Comparison of ENCODE assay signal across 1 cellular context in genomic region chr11:63671322-63672155, GRCh38.
TF ChIP-seq lines count a peak whose summit lies in the region.

TSS of gene ATL3 (minus strand) at chr11:63671376. CDS start at chr11:63671335, 41 bp downstream.

TF ChIP-seq in GM12878, 131 proteins besides CTCF, POLR2A, EP300 and RAD21 (continued from another document):
- TF ChIP-seq BRCA1 (IDR thresholded peaks at IDR 0.05; ENCODE audit: low read depth, low read length), result no peak
- no peak for TF ChIP-seq ZNF274 (IDR thresholded peaks at IDR 0.05; ENCODE audit: insufficient read depth, insufficient read length)
- no peak for TF ChIP-seq ATF2 (IDR thresholded peaks at IDR 0.05; ENCODE audit: low read length)
- TF ChIP-seq SKIL (IDR thresholded peaks at IDR 0.05; ENCODE audit: low read depth, poor library complexity, severe bottlenecking), result no peak
- no peak for TF ChIP-seq NFXL1 (IDR thresholded peaks at IDR 0.05; ENCODE audit: borderline replicate concordance)
- TF ChIP-seq PBX3 (IDR thresholded peaks at IDR 0.05; ENCODE audit: insufficient replicate concordance, low read depth, low read length), result no peak
- TF ChIP-seq ETV6 (conservative IDR thresholded peaks at IDR 0.05 in 1 of 2, IDR thresholded peaks at IDR 0.05 in 1 of 2; ENCODE audit: borderline replicate concordance in 1 of 2, low read depth in 1 of 2), result no peak; a peak in 1 of 4 replicates
- no peak for TF ChIP-seq ESRRA (IDR thresholded peaks at IDR 0.05; ENCODE audit: low read length)
- TF ChIP-seq TBL1XR1 (IDR thresholded peaks at IDR 0.05; ENCODE audit: low read depth, low read length), result no peak
- peak; percentile 63 for TF ChIP-seq RUNX3 (IDR thresholded peaks at IDR 0.05; ENCODE audit: low read length)
- peak; percentile 63 for TF ChIP-seq SP1 (IDR thresholded peaks at IDR 0.05; ENCODE audit: low read depth, low read length)
- no peak for TF ChIP-seq CBX3 (IDR thresholded peaks at IDR 0.05; ENCODE audit: borderline replicate concordance, low read depth)
- 0 out of 2 replicates have a peak, but pooled peaks have one; percentile 23 for TF ChIP-seq RELB (IDR thresholded peaks at IDR 0.05; ENCODE audit: low read depth)
- TF ChIP-seq LARP7 (IDR thresholded peaks at IDR 0.05), result peak; percentile 94
- TF ChIP-seq REST (IDR thresholded peaks at IDR 0.05; ENCODE audit: low read depth, low read length), result no peak
- peak; percentile 90 for TF ChIP-seq KLF5 (IDR thresholded peaks at IDR 0.05; ENCODE audit: partially characterized antibody)
- TF ChIP-seq PAX8 (IDR thresholded peaks at IDR 0.05), result no peak
- no peak for TF ChIP-seq SMAD5 (IDR thresholded peaks at IDR 0.05; ENCODE audit: low read depth)
- TF ChIP-seq HDAC6 (IDR thresholded peaks at IDR 0.05; ENCODE audit: unreplicated experiment), result no peak
- 0 out of 2 replicates have a peak, but pooled peaks have one; percentile 28 for TF ChIP-seq ASH2L (IDR thresholded peaks at IDR 0.05; ENCODE audit: borderline replicate concordance, low read depth)
- no peak for TF ChIP-seq PRDM15 (CRISPR knock-in tag; IDR thresholded peaks at IDR 0.05)
- peak; percentile 65 for TF ChIP-seq ZNF384 (IDR thresholded peaks at IDR 0.05; ENCODE audit: borderline replicate concordance, low read depth, low read length)
- no peak for TF ChIP-seq RAD51 (IDR thresholded peaks at IDR 0.05)
- no peak for TF ChIP-seq NR2C2 (IDR thresholded peaks at IDR 0.05; ENCODE audit: borderline replicate concordance, control insufficient read depth, insufficient read length, low read depth)
- TF ChIP-seq TAF1 (IDR thresholded peaks at IDR 0.05; ENCODE audit: borderline replicate concordance, low read depth, low read length), result peak; percentile 15; the same call in 1 of the 2 replicates
- no peak for TF ChIP-seq CBX5 (IDR thresholded peaks at IDR 0.05; ENCODE audit: low read depth)
- TF ChIP-seq SUZ12 (IDR thresholded peaks at IDR 0.05; ENCODE audit: unreplicated experiment), result no peak
- TF ChIP-seq BCLAF1 (IDR thresholded peaks at IDR 0.05), result no peak
- TF ChIP-seq E4F1 (IDR thresholded peaks at IDR 0.05; ENCODE audit: borderline replicate concordance, partially characterized antibody), result no peak
- TF ChIP-seq RBBP5 (conservative IDR thresholded peaks at IDR 0.05), result no peak
- no peak for TF ChIP-seq WRNIP1 (IDR thresholded peaks at IDR 0.05; ENCODE audit: borderline replicate concordance, low read depth, low read length)
- TF ChIP-seq POLR2AphosphoS5 (IDR thresholded peaks at IDR 0.05; ENCODE audit: low read length), result peak; percentile 73
- TF ChIP-seq JUNB (IDR thresholded peaks at IDR 0.05), result no peak
- TF ChIP-seq ZZZ3 (IDR thresholded peaks at IDR 0.05; ENCODE audit: control insufficient read depth, insufficient read length, low read depth), result no peak
- TF ChIP-seq E2F8 (IDR thresholded peaks at IDR 0.05; ENCODE audit: low read depth, partially characterized antibody), result peak; percentile 87
- no peak for TF ChIP-seq KAT2A (conservative IDR thresholded peaks at IDR 0.05; ENCODE audit: control insufficient read depth, low read depth, low read length)
